In genomic region chr13:59677966-59678814, GRCh38 we compare ENCODE assay signal across 8 cellular contexts.
A peak's percentile ranks its signal among the peaks of the same experiment; 100 is the strongest.
DNase-seq lines count a peak whose midpoint lies in the region; ATAC-seq and TF ChIP-seq lines count a peak whose summit lies in the region.

No MANE protein-coding gene starts in this region.

- H2AK5ac ChIP-seq in neuronal stem cell (ENCODE audit: low read depth, low read length) = no peak overlapping the region

- H2AFZ ChIP-seq in neuronal stem cell (ENCODE audit: low read length) = no peak overlapping the region

- in situ Hi-C loops in SK-MEL-5 (cut with HindIII; ENCODE audit: low pct_unique_long_range_greater_than_20kb, low sequenced_read_pairs) = no loop called here

- intact Hi-C loops in esophagus squamous epithelium (cut with DNase I) = loop anchor here (10.0 kb wide), 1 partner anchor 283 kb away; no protein-coding TSS in a partner anchor

- H4K8ac ChIP-seq in neuronal stem cell (ENCODE audit: low read depth, low read length) = no peak overlapping the region

- H3K18ac ChIP-seq in neuronal stem cell (ENCODE audit: low read length) = no peak overlapping the region

- H3K27ac ChIP-seq in esophagus squamous epithelium (no peak overlapping the region), neuronal stem cell (replicated peaks; ENCODE audit: low read length) (no peak overlapping the region)

- TF ChIP-seq CTCF in esophagus squamous epithelium (IDR thresholded peaks at IDR 0.05) = peak; percentile 34 to 76 (median 60)

- no peak overlapping the region for H3K4me2 ChIP-seq in neuronal stem cell (ENCODE audit: insufficient read depth, low read length, poor library complexity, severe bottlenecking)

- no peak overlapping the region for H2BK15ac ChIP-seq in neuronal stem cell (ENCODE audit: low read length)

- no peak overlapping the region for H2BK5ac ChIP-seq in neuronal stem cell (ENCODE audit: low read length)

- H2BK12ac ChIP-seq in neuronal stem cell (ENCODE audit: low read length) = no peak overlapping the region

- H3K4me1 ChIP-seq in esophagus squamous epithelium (peaks cover 0 to 6% (median 0%) of the 10 kb centered on the region in 3 donors), neuronal stem cell (ENCODE audit: control insufficient read depth in 2 of 2, insufficient read depth in 1 of 2, low read depth in 1 of 2, low read length in 2 of 2) (peaks cover 5 to 10% of the 10 kb centered on the region in 2 donors)

- no peak for TF ChIP-seq EP300 in Ishikawa (IDR thresholded peaks at IDR 0.05; ENCODE audit: borderline replicate concordance)

- DNase-seq in GDM1 (lab: John Stamatoyannopoulos, UW) (peak; percentile 30), SK-MEL-5 (ENCODE audit: low read depth, low spot score) (peak; percentile 77), esophagus squamous epithelium (lab: John Stamatoyannopoulos, UW) (no peak), neuronal stem cell (ENCODE audit: low spot score) (peak; percentile 40), islet precursor cell (no peak), NCI-H774 (lab: John Stamatoyannopoulos, UW) (no peak)

- ATAC-seq in GM21447 (IDR thresholded peaks at IDR 0.05; ENCODE audit: unreplicated experiment) = peak; percentile 56

- H3K9me3 ChIP-seq in esophagus squamous epithelium (no peaks in the 10 kb centered on the region), neuronal stem cell (replicated peaks in 1 of 2; ENCODE audit: control insufficient read depth in 2 of 2, insufficient read depth in 1 of 2, low read depth in 1 of 2, low read length in 2 of 2) (no peaks in the 10 kb centered on the region)

- H3K27me3 ChIP-seq in esophagus squamous epithelium (no peaks in the 10 kb centered on the region), neuronal stem cell (ENCODE audit: control insufficient read depth in 3 of 3, insufficient read depth in 3 of 3, low read depth in 1 of 3, low read length in 3 of 3) (no peaks in the 10 kb centered on the region)

- no peak overlapping the region for H3K14ac ChIP-seq in neuronal stem cell (ENCODE audit: low read length)

- 64 to 79% methylated on average over 6 of the region's 6 CpGs for WGBS in esophagus squamous epithelium, 2 donors
- WGBS in neuronal stem cell (ENCODE audit: extremely low coverage in 2 of 2, insufficient read length in 2 of 2, insufficient replicate concordance in 1 of 2), 2 donors = no CpG with 5 or more reads among the region's 6 CpGs

- no peaks in the 10 kb centered on the region for H3K36me3 ChIP-seq in esophagus squamous epithelium
- no peaks in the 10 kb centered on the region for H3K36me3 ChIP-seq in neuronal stem cell (replicated peaks in 1 of 2; ENCODE audit: control insufficient read depth in 2 of 2, insufficient read depth in 2 of 2, low read length in 2 of 2)

- no peak overlapping the region for H3K4me3 ChIP-seq in esophagus squamous epithelium
- H3K4me3 ChIP-seq in neuronal stem cell (ENCODE audit: low read length in 2 of 2) = no peak overlapping the region

- peak; percentile 84 for TF ChIP-seq RAD21 in Ishikawa (IDR thresholded peaks at IDR 0.05; ENCODE audit: low read depth)

- H3K9ac ChIP-seq in neuronal stem cell (ENCODE audit: low read depth, low read length, poor library complexity) = no peak overlapping the region

- no peaks in the 10 kb centered on the region for H3K79me1 ChIP-seq in neuronal stem cell (ENCODE audit: low read depth, low read length)

- no peak overlapping the region for H3K23ac ChIP-seq in neuronal stem cell (ENCODE audit: low read depth, low read length, poor library complexity)

- H3K4ac ChIP-seq in neuronal stem cell (ENCODE audit: low read length) = no peak overlapping the region

- H4K91ac ChIP-seq in neuronal stem cell (ENCODE audit: low read depth, low read length, poor library complexity) = no peak overlapping the region

- no peak for TF ChIP-seq POLR2A in esophagus squamous epithelium (IDR thresholded peaks at IDR 0.05)

- H2BK120ac ChIP-seq in neuronal stem cell (ENCODE audit: low read depth, low read length) = no peak overlapping the region

TF ChIP-seq in Ishikawa, 13 proteins besides CTCF, POLR2A, EP300 and RAD21:
- TF ChIP-seq YY1 (IDR thresholded peaks at IDR 0.05; ENCODE audit: low read depth) = no peak

Comparison
In these comparisons a context has a peak if more than half of its experiments do, and no peak if none do; other contexts are left out.
1. DNase-seq: peak in GDM1 (single experiment), SK-MEL-5 (single experiment) and neuronal stem cell (single experiment); none in esophagus squamous epithelium (single experiment), islet precursor cell (single experiment) and NCI-H774 (single experiment).